12 cellular contexts compared by ENCODE assay signal in genomic region chrX:70219938-70220764, GRCh38. TPM values are rescaled to one million over a fixed set of nuclear protein-coding genes. Genes with fewer than 3 reads are reported as not detected.
A peak's percentile ranks its signal among the peaks of the same experiment; 100 is the strongest.
DNase-seq lines count a peak whose midpoint lies in the region; ATAC-seq and TF ChIP-seq lines count a peak whose summit lies in the region.
"Had no signal": no experiment of that assay in that cellular context is flagged by ENCODE, and none has a peak within 500 bp of the region (broad histone marks: within the 10 kb centered on the region; RNA-seq: fewer than 3 reads in every experiment).

No MANE protein-coding gene starts in this region.

- no peak overlapping the region for H3K4me3 ChIP-seq in suprapubic skin

- TF ChIP-seq EP300 in suprapubic skin (IDR thresholded peaks at IDR 0.05): no peak

- H3K9me3 ChIP-seq in suprapubic skin: no peaks in the 10 kb centered on the region

- peak overlapping the region; percentile 62 for H3K27ac ChIP-seq in suprapubic skin

- no peak for ATAC-seq in HG02571 (IDR thresholded peaks at IDR 0.05; ENCODE audit: unreplicated experiment)

- H3K36me3 ChIP-seq in suprapubic skin: no peaks in the 10 kb centered on the region

- TF ChIP-seq POLR2A in erythroblast (IDR thresholded peaks at IDR 0.05; ENCODE audit: low read length) (no peak), suprapubic skin (IDR thresholded peaks at IDR 0.05) (no peak)

- no peak for TF ChIP-seq CTCF in suprapubic skin (IDR thresholded peaks at IDR 0.05)

- peak; percentile 50 for DNase-seq in DMS 273 (lab: John Stamatoyannopoulos, UW; ENCODE audit: unreplicated experiment)
- DNase-seq in DMS 273 treated with DMSO at 0.1 percent for 48 hours (lab: John Stamatoyannopoulos, UW): no peak
- peak; percentile 10 for DNase-seq in NCI-H82 treated with DMSO at 0.1 percent for 48 hours (lab: John Stamatoyannopoulos, UW; ENCODE audit: unreplicated experiment)
- DNase-seq in erythroblast (lab: John Stamatoyannopoulos, UW): peak; percentile 13 to 21
- no peak for DNase-seq in suprapubic skin (ENCODE audit: low spot score in 2 of 2)
- no peak for DNase-seq in hepatic stellate cell (ENCODE audit: low spot score)
- no peak for DNase-seq in activated T-cell treated with anti-CD3 and anti-CD28 coated beads, Interleukin-2, amount 50 U/mL, for 48 hours
- DNase-seq: 8988T; activated naive CD4-positive, alpha-beta T cell treated with anti-CD3 and anti-CD28 coated beads, Interleukin-2, amount 50 U/mL, for 16 hours had no signal

- H3K27me3 ChIP-seq in suprapubic skin: no peaks in the 10 kb centered on the region

- peaks cover 10% of the 10 kb centered on the region for H3K4me1 ChIP-seq in suprapubic skin

- 52% methylated on average over 4 of the region's 5 CpGs for WGBS in suprapubic skin

RNA-seq across cellular contexts. Expression of gene AWAT1, which starts 14.3 kb away (rescaled TPM):
- 10 to 100 TPM in 1 of 4 donors, 1 to 10 TPM in 3; 2.7 to 13.5 (median 4.0) TPM for total RNA-seq in suprapubic skin
- total RNA-seq: epithelial cell of proximal tubule, subcutaneous adipose tissue had no signal

RNA-seq across cellular contexts. Expression of gene P2RY4, which starts 39.9 kb away (rescaled TPM):
- total RNA-seq in suprapubic skin: 1 to 10 TPM; 2.2 to 7.0 (median 4.3) TPM
- total RNA-seq: epithelial cell of proximal tubule had no signal

RNA-seq across cellular contexts. Expression of gene DGAT2L6, which starts 42.9 kb away (rescaled TPM):
- total RNA-seq in suprapubic skin: 10 to 100 TPM in 3 of 4 donors, 1 to 10 TPM in 1; 7.2 to 42.0 (median 19.0) TPM
- total RNA-seq: epithelial cell of proximal tubule, subcutaneous adipose tissue had no signal

RNA-seq across cellular contexts. Expression of gene ARR3, which starts 48.0 kb away (rescaled TPM):
- total RNA-seq in suprapubic skin: not detected
- total RNA-seq: epithelial cell of proximal tubule, subcutaneous adipose tissue had no signal

Comparison
In these comparisons a context has a peak if more than half of its experiments do, and no peak if none do; other contexts are left out.
1. DNase-seq: peak in DMS 273 (single experiment), NCI-H82 treated with DMSO at 0.1 percent for 48 hours (single experiment) and erythroblast (2 of 2); none in DMS 273 treated with DMSO at 0.1 percent for 48 hours (single experiment), suprapubic skin (0 of 2), hepatic stellate cell (single experiment) and activated T-cell treated with anti-CD3 and anti-CD28 coated beads, Interleukin-2, amount 50 U/mL, for 48 hours (0 of 2).